ENCODE assay signal across 27 cellular contexts in genomic region chr13:110775576-110775975, GRCh38.
"Had no signal": no experiment of that assay in that cellular context is flagged by ENCODE, and none has a peak within 500 bp of the region (broad histone marks: within the 10 kb centered on the region; RNA-seq: fewer than 3 reads in every experiment).

No MANE protein-coding gene starts in this region.

- H3K36me3 ChIP-seq: heart left ventricle, left lung, ovary, right lobe of liver, suprapubic skin, transverse colon, upper lobe of right lung, uterus had no signal

- H3K4me3 ChIP-seq: coronary artery, heart left ventricle, hepatocyte, left lung, ovary, psoas muscle, right lobe of liver, suprapubic skin, transverse colon, upper lobe of right lung, uterus had no signal

- H3K4me2 ChIP-seq: hepatocyte had no signal

- H3K27ac Mint-ChIP-seq: naive thymus-derived CD8-positive, alpha-beta T cell; stimulated activated naive CD8-positive, alpha-beta T cell treated with anti-CD3 and anti-CD28 coated beads, Interleukin-15, amount 100 ng/mL, for 72 hours had no signal

- H2AFZ ChIP-seq: hepatocyte had no signal

- H3K27me3 ChIP-seq: hepatocyte, left lung, ovary, right lobe of liver, transverse colon, upper lobe of right lung, uterus had no signal

- H3K4me3 Mint-ChIP-seq: naive thymus-derived CD8-positive, alpha-beta T cell; stimulated activated naive CD8-positive, alpha-beta T cell treated with anti-CD3 and anti-CD28 coated beads, Interleukin-15, amount 100 ng/mL, for 72 hours had no signal

- H3K27ac ChIP-seq: coronary artery, heart left ventricle, hepatocyte, left lung, ovary, psoas muscle, right lobe of liver, suprapubic skin, transverse colon, upper lobe of right lung, uterus had no signal

- H3K9me3 ChIP-seq: heart left ventricle, left lung, ovary, psoas muscle, right lobe of liver, suprapubic skin, transverse colon, upper lobe of right lung, uterus had no signal

- H3K36me3 Mint-ChIP-seq: naive thymus-derived CD8-positive, alpha-beta T cell had no signal

- ATAC-seq: heart left ventricle; left lung; naive thymus-derived CD8-positive, alpha-beta T cell; psoas muscle; right lobe of liver; stimulated activated naive CD8-positive, alpha-beta T cell treated with anti-CD3 and anti-CD28 coated beads, Interleukin-15, amount 100 ng/mL, for 72 hours; upper lobe of right lung had no signal

- H3K4me1 ChIP-seq: left lung, psoas muscle, right lobe of liver, suprapubic skin, transverse colon, upper lobe of right lung, uterus had no signal

- DNase-seq: dermis blood vessel endothelial cell; effector memory CD4-positive, alpha-beta T cell; erythroblast; heart left ventricle; kidney; left lung; mesenchymal stem cell; midbrain; naive thymus-derived CD8-positive, alpha-beta T cell; occipital lobe; ovary; posterior cingulate gyrus; psoas muscle; right lobe of liver; small intestine; stimulated activated CD4-positive, alpha-beta T cell treated with anti-CD3 and anti-CD28 coated beads, Interleukin-12 subunit alpha, Interleukin-12 subunit beta, amount 100 ng/mL, for 4 hours; stimulated activated CD4-positive, alpha-beta T cell treated with anti-CD3 and anti-CD28 coated beads, Interleukin-1b, Interleukin-23, amount 100 ng/mL, for 48 hours; stimulated activated CD4-positive, alpha-beta T cell treated with anti-CD3 and anti-CD28 coated beads, Interleukin-4, amount 100 ng/mL, for 1 hour; stimulated activated CD8-positive, alpha-beta memory T cell treated with anti-CD3 and anti-CD28 coated beads, Interleukin-4, amount 100 ng/mL, for 48 hours; stimulated activated naive CD4-positive, alpha-beta T cell; stimulated activated naive CD8-positive, alpha-beta T cell treated with anti-CD3 and anti-CD28 coated beads, Interleukin-15, amount 100 ng/mL, for 72 hours; transverse colon; upper lobe of right lung; uterus had no signal

- H3K79me2 ChIP-seq: hepatocyte had no signal
